ENCODE assay signal across 8 cellular contexts in genomic region chr2:181742908-181743722, GRCh38.
DNase-seq lines count a peak whose midpoint lies in the region; ATAC-seq, FAIRE-seq and TF ChIP-seq lines count a peak whose summit lies in the region.

No MANE protein-coding gene starts in this region.

- H3K9me3 ChIP-seq in RWPE2 (ENCODE audit: severe bottlenecking) (no peaks in the 10 kb centered on the region), lung (ENCODE audit: control insufficient read depth in 2 of 2, insufficient read depth in 1 of 2, low read length in 1 of 2) (no peaks in the 10 kb centered on the region), upper lobe of right lung (no peaks in the 10 kb centered on the region)

- H3K4me1 ChIP-seq in RWPE2 (ENCODE audit: insufficient read depth, poor library complexity, severe bottlenecking) (peaks cover 6% of the 10 kb centered on the region), lung (ENCODE audit: control insufficient read depth in 2 of 2, insufficient read depth in 2 of 2, low read length in 2 of 2) (no peaks in the 10 kb centered on the region), upper lobe of right lung (peaks cover 5% of the 10 kb centered on the region)

- intact Hi-C loops in upper lobe of right lung (cut with DNase I), result loop anchor here (10.0 kb wide), 2 partner anchors 162 to 332 kb away; no protein-coding TSS in a partner anchor

- H3K4me3 ChIP-seq in RWPE2 (ENCODE audit: severe bottlenecking), result no peak overlapping the region
- H3K4me3 ChIP-seq in lung, result no peak overlapping the region
- H3K4me3 ChIP-seq in upper lobe of right lung, result no peak overlapping the region

- FAIRE-seq in GM18507 (lab: Jason Lieb, UNC), result peak; percentile 81

- no peaks in the 10 kb centered on the region for H3K36me3 ChIP-seq in RWPE2 (ENCODE audit: low read depth)
- H3K36me3 ChIP-seq in lung (ENCODE audit: control insufficient read depth in 2 of 2, insufficient read depth in 2 of 2, low read length in 2 of 2), result no peaks in the 10 kb centered on the region
- H3K36me3 ChIP-seq in upper lobe of right lung, result no peaks in the 10 kb centered on the region

- WGBS in lung, 2 donors, result 23 to 31% methylated on average over 6 of the region's 6 CpGs

- ATAC-seq in RWPE2 (ENCODE audit: low read depth) (no peak), lung (ENCODE audit: insufficient read depth, low FRiP score) (no peak), upper lobe of right lung (peak; percentile 72)

- H3K27me3 ChIP-seq in RWPE2 (ENCODE audit: insufficient read depth, poor library complexity, severe bottlenecking) (no peaks in the 10 kb centered on the region), lung (ENCODE audit: control insufficient read depth, insufficient read depth) (no peaks in the 10 kb centered on the region), upper lobe of right lung (no peaks in the 10 kb centered on the region)

- TF ChIP-seq CTCF in RWPE2 (IDR thresholded peaks at IDR 0.05; ENCODE audit: poor library complexity, severe bottlenecking) (peak; percentile 90), lung (IDR thresholded peaks at IDR 0.05; ENCODE audit: control extremely low read depth, extremely low read depth) (peak; percentile 71), upper lobe of right lung (IDR thresholded peaks at IDR 0.05) (peak; percentile 70)

- peak; percentile 49 to 74 for DNase-seq in AML-193 (lab: John Stamatoyannopoulos, UW)
- no peak for DNase-seq in GM18507 (ENCODE audit: extremely low spot score, insufficient read length, low read depth)
- peak; percentile 67 for DNase-seq in LoVo (ENCODE audit: low spot score)
- no peak for DNase-seq in RWPE2 (ENCODE audit: low spot score)
- peak; percentile 75 for DNase-seq in dedifferentiated amniotic fluid mesenchymal stem cell (ENCODE audit: extremely low spot score)
- no peak for DNase-seq in lung (ENCODE audit: low spot score)
- DNase-seq in upper lobe of right lung, result no peak
- DNase-seq in T-helper 9 cell, result no peak

- no peak overlapping the region for H3K27ac ChIP-seq in RWPE2 (ENCODE audit: poor library complexity, severe bottlenecking)
- H3K27ac ChIP-seq in lung (ENCODE audit: low read depth in 1 of 2, low read length in 1 of 2), result no peak overlapping the region
- no peak overlapping the region for H3K27ac ChIP-seq in upper lobe of right lung

Comparison
In these comparisons a context has a peak if more than half of its experiments do, and no peak if none do; other contexts are left out.
1. DNase-seq: peak in AML-193 (2 of 2), LoVo (single experiment) and dedifferentiated amniotic fluid mesenchymal stem cell (single experiment); none in GM18507 (single experiment), RWPE2 (single experiment), lung (single experiment), upper lobe of right lung (single experiment) and T-helper 9 cell (single experiment).
2. Peak in every context shown above with its lines, with median percentiles within 50 percentile points of each other: CTCF ChIP-seq.